In the genomic region with DNA sequence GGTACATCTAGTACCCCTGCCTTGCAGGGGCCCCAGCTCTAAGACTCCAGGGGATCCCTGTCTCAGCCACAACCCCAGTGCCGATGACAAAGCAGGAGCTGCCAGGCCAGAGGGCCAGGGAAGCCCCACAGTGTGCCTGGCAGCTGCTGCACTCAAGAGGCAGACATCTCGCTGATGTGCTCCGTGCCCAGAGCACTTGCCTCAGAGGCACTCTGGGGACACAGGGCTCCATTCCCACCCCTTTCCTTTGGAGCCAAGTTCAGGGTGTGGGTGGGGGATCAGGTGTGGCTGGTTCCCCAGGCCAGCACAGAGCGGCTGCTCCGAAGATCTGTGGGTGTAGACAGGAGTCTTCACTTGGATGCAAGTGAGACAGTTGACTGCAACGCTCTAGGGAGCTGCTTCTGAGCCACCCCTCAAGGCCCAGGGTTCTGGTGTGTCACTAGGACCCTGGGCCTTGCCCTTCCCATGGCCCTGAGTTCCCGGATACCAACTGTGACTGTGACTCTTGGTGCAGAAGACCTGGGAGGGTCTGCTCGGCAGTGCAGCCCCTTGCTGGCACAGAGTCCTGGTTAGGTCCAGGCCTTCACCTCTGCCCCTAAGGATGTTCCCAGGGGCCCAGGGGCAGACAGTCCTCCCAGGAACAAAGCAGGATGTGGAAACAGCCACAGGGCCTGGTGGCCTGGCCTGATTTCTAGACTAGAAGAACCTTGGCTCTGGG, we compare ENCODE assay signal across 1 cellular context.
TF ChIP-seq lines count a peak whose summit lies in the region.

No MANE protein-coding gene starts in this region.

TF ChIP-seq in IMR-90, 13 proteins besides CTCF, POLR2A, EP300 and RAD21:
- TF ChIP-seq, protein P1, sequence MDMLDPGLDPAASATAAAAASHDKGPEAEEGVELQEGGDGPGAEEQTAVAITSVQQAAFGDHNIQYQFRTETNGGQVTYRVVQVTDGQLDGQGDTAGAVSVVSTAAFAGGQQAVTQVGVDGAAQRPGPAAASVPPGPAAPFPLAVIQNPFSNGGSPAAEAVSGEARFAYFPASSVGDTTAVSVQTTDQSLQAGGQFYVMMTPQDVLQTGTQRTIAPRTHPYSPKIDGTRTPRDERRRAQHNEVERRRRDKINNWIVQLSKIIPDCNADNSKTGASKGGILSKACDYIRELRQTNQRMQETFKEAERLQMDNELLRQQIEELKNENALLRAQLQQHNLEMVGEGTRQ (IDR thresholded peaks at IDR 0.05; ENCODE audit: low read depth, low read length), result no peak
- no peak for TF ChIP-seq SMC3 (IDR thresholded peaks at IDR 0.05; ENCODE audit: low read depth, low read length)
- no peak for TF ChIP-seq RCOR1 (IDR thresholded peaks at IDR 0.05; ENCODE audit: insufficient replicate concordance, low read length)
- no peak for TF ChIP-seq MXI1 (IDR thresholded peaks at IDR 0.05; ENCODE audit: borderline replicate concordance, low read depth, low read length)
- TF ChIP-seq, protein P2, sequence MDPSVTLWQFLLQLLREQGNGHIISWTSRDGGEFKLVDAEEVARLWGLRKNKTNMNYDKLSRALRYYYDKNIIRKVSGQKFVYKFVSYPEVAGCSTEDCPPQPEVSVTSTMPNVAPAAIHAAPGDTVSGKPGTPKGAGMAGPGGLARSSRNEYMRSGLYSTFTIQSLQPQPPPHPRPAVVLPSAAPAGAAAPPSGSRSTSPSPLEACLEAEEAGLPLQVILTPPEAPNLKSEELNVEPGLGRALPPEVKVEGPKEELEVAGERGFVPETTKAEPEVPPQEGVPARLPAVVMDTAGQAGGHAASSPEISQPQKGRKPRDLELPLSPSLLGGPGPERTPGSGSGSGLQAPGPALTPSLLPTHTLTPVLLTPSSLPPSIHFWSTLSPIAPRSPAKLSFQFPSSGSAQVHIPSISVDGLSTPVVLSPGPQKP (IDR thresholded peaks at IDR 0.05; ENCODE audit: borderline replicate concordance, low read depth, low read length), result no peak
- TF ChIP-seq CHD1 (IDR thresholded peaks at IDR 0.05; ENCODE audit: low read depth, low read length), result no peak
- TF ChIP-seq MAFK (IDR thresholded peaks at IDR 0.05; ENCODE audit: low read depth, low read length), result no peak
- no peak for TF ChIP-seq RFX5 (IDR thresholded peaks at IDR 0.05; ENCODE audit: low read depth, low read length)
- TF ChIP-seq CEBPB (IDR thresholded peaks at IDR 0.05; ENCODE audit: low read depth, low read length), result no peak
- TF ChIP-seq NFE2L2 (IDR thresholded peaks at IDR 0.05; ENCODE audit: low read depth, low read length), result no peak
- TF ChIP-seq BHLHE40 (IDR thresholded peaks at IDR 0.05; ENCODE audit: low read depth, low read length), result no peak
- no peak for TF ChIP-seq MAZ (IDR thresholded peaks at IDR 0.05; ENCODE audit: borderline replicate concordance, low read depth, low read length)
- TF ChIP-seq FOS (IDR thresholded peaks at IDR 0.05; ENCODE audit: low read depth, low read length), result no peak
